ENCODE assay signal across 17 cellular contexts in genomic region chr9:76630916-76631315, GRCh38.
DNase-seq lines count a peak whose midpoint lies in the region; ATAC-seq, FAIRE-seq and TF ChIP-seq lines count a peak whose summit lies in the region.
"Had no signal": no experiment of that assay in that cellular context is flagged by ENCODE, and none has a peak within 500 bp of the region (broad histone marks: within the 10 kb centered on the region; RNA-seq: fewer than 3 reads in every experiment).

No MANE protein-coding gene starts in this region.

- H3K4me3 ChIP-seq in K562: no peak overlapping the region
- H3K4me3 ChIP-seq: GM23248 had no signal

- CTCF ChIA-PET in K562 (lab: Yijun Ruan, JAX; ENCODE audit: low intra/inter-chr PET ratio): no interaction called here

- peak; percentile 89 for TF ChIP-seq EP300 in K562 (IDR thresholded peaks at IDR 0.05; ENCODE audit: low read length)

- H3K9ac ChIP-seq in K562 (ENCODE audit: insufficient read depth in 1 of 2, low read depth in 2 of 2, low read length in 2 of 2): no peak overlapping the region
- H3K9ac ChIP-seq: GM23248 had no signal

- H3K9me3 ChIP-seq in K562 (replicated peaks; ENCODE audit: control insufficient read depth, insufficient read depth, low read depth, low read length): no peaks in the 10 kb centered on the region

- H4K20me1 ChIP-seq in K562 (replicated peaks; ENCODE audit: control insufficient read depth, insufficient read depth, low read length): no peaks in the 10 kb centered on the region

- H3K4me1 ChIP-seq in K562 (replicated peaks in 1 of 2; ENCODE audit: control insufficient read depth in 2 of 2, insufficient read depth in 2 of 2, low read length in 2 of 2): peaks cover 0 to 8% of the 10 kb centered on the region in 2 experiments; a peak in 3 of 5 replicates

- no peaks in the 10 kb centered on the region for H3K9me1 ChIP-seq in K562 (ENCODE audit: control insufficient read depth, insufficient read depth, low read length)

- H2AFZ ChIP-seq in K562 (ENCODE audit: low read depth, low read length): no peak overlapping the region
- H2AFZ ChIP-seq: GM23248 had no signal

- no peaks in the 10 kb centered on the region for H3K27me3 ChIP-seq in K562 (ENCODE audit: control insufficient read depth in 2 of 2, insufficient read depth in 2 of 2, low read length in 2 of 2)

- intact Hi-C loops in K562 (cut with micrococcal nuclease): no loop called here

- POLR2A ChIA-PET in K562 (lab: Yijun Ruan, JAX): interaction anchor here (0.5 to 1.1 kb wide), 6 partner anchors 10 to 340 kb away, joined by 3 to 8 read pairs (median 4); no protein-coding TSS in a partner anchor

- ATAC-seq in K562 (peak; percentile 90), HG03521 (IDR thresholded peaks at IDR 0.05; ENCODE audit: unreplicated experiment) (no peak)

- DNase-seq in HUDEP-2 (lab: John Stamatoyannopoulos, UW; ENCODE audit: unreplicated experiment in 76 of 76) (peak in 73 of 76 experiments; percentile 39 to 97 (median 83)), OCI-M2 (lab: John Stamatoyannopoulos, UW; ENCODE audit: unreplicated experiment) (peak; percentile 6), K562 (ENCODE audit: extremely low read depth in 1 of 4, low spot score in 3 of 4) (peak in 3 of 4 experiments; percentile 5 to 75 (median 48)), putamen (ENCODE audit: low spot score) (peak; percentile 7), H4 (ENCODE audit: low spot score) (no peak)
- DNase-seq in activated naive CD4-positive, alpha-beta T cell treated with anti-CD3 and anti-CD28 coated beads, Interleukin-2, amount 50 U/mL, for 16 hours: no peak
- DNase-seq: CD4-positive, alpha-beta memory T cell; DMS153; DMS79 treated with DMSO at 0.1 percent for 48 hours; EL; GM23248; H7 had no signal

- in situ Hi-C loops in K562 (cut with MboI): no loop called here

- FAIRE-seq in K562 (lab: Jason Lieb, UNC): peak; percentile 86
- FAIRE-seq: A204.1, D721Med, G401.6 had no signal

- no peaks in the 10 kb centered on the region for H3K79me2 ChIP-seq in K562 (ENCODE audit: control insufficient read depth, insufficient read depth, low read length)

- peak overlapping the region; percentile 36; the same call in 1 of the 3 replicates for H3K27ac ChIP-seq in K562 (ENCODE audit: extremely low read depth, low read depth, low read length)
- H3K27ac ChIP-seq: C4-2B, GM23248 had no signal

- TF ChIP-seq POLR2A in K562 (conservative IDR thresholded peaks at IDR 0.05): no peak

- 0% methylated on average over 2 of the region's 3 CpGs for WGBS in K562 (ENCODE audit: insufficient coverage, low coverage, missing lambda C conversion rate)

- no peak for TF ChIP-seq RAD21 in K562 (CRISPR knock-in tag; conservative IDR thresholded peaks at IDR 0.05 in 1 of 2, IDR thresholded peaks at IDR 0.05 in 1 of 2)

- H3K36me3 ChIP-seq in K562 (ENCODE audit: control insufficient read depth, insufficient read depth, low read length): no peaks in the 10 kb centered on the region

- no TSS peak for BruUV-seq in K562 (replicated peaks; lab: Mats Ljungman, UMichigan)

- H3K4me2 ChIP-seq in K562 (ENCODE audit: insufficient read depth, low read length): peak overlapping the region; percentile 29; the same call in 1 of the 2 replicates

- no peak for TF ChIP-seq CTCF in K562 (IDR thresholded peaks at IDR 0.05 in 2 of 3, conservative IDR thresholded peaks at IDR 0.05 in 1 of 3; ENCODE audit: insufficient read depth in 2 of 3, low read depth in 1 of 3, low read length in 3 of 3)

TF ChIP-seq in K562, 482 proteins besides CTCF, POLR2A, EP300 and RAD21 (continues in another document):
- TF ChIP-seq C11orf30 (IDR thresholded peaks at IDR 0.05; ENCODE audit: low read depth) (no peak), KLF16 (IDR thresholded peaks at IDR 0.05) (peak; percentile 51; the same call in 1 of the 2 replicates), MEIS2 (IDR thresholded peaks at IDR 0.05; ENCODE audit: partially characterized antibody) (peak; percentile 65), NFIC (IDR thresholded peaks at IDR 0.05) (peak; percentile 91), GTF2E2 (tag; IDR thresholded peaks at IDR 0.05) (no peak), PML (IDR thresholded peaks at IDR 0.05; ENCODE audit: low read length) (peak; percentile 53; the same call in 1 of the 2 replicates), LEF1 (IDR thresholded peaks at IDR 0.05) (0 out of 2 replicates have a peak, but pooled peaks have one; percentile 29), RCOR1 (IDR thresholded peaks at IDR 0.05; ENCODE audit: borderline replicate concordance in 1 of 2, low read depth in 2 of 2, low read length in 2 of 2) (0 out of 4 replicates have a peak, but pooled peaks of 1 of the 2 experiments have one; percentile 48), TCF7L2 (IDR thresholded peaks at IDR 0.05; ENCODE audit: low read depth, low read length) (no peak), E2F1 (CRISPR knock-in tag; IDR thresholded peaks at IDR 0.05) (no peak), EGR1 (conservative IDR thresholded peaks at IDR 0.05) (peak; percentile 18; the same call in 1 of the 2 replicates), GATAD2A (IDR thresholded peaks at IDR 0.05) (no peak), ARID1B (IDR thresholded peaks at IDR 0.05) (peak; percentile 88), CBFA2T2 (conservative IDR thresholded peaks at IDR 0.05) (peak; percentile 78), SMARCE1 (IDR thresholded peaks at IDR 0.05) (peak; percentile 27; the same call in 1 of the 2 replicates), RBM22 (IDR thresholded peaks at IDR 0.05; ENCODE audit: low read depth, low read length, poor library complexity, severe bottlenecking) (no peak), CBFA2T3 (IDR thresholded peaks at IDR 0.05) (peak; percentile 89), DIDO1 (tag; IDR thresholded peaks at IDR 0.05; ENCODE audit: low read depth) (no peak), SOX6 (IDR thresholded peaks at IDR 0.05) (peak; percentile 58), ZNF263 (CRISPR knock-in tag; IDR thresholded peaks at IDR 0.05; ENCODE audit: borderline replicate concordance) (no peak), NCOA1 (IDR thresholded peaks at IDR 0.05; ENCODE audit: low read depth) (peak; percentile 45; the same call in 1 of the 2 replicates), POLR2AphosphoS5 (IDR thresholded peaks at IDR 0.05; ENCODE audit: control insufficient read depth, insufficient read depth, low read depth, low read length) (peak; percentile 74), DPF2 (IDR thresholded peaks at IDR 0.05) (peak; percentile 71; the same call in 1 of the 2 replicates), ZNF583 (CRISPR knock-in tag; IDR thresholded peaks at IDR 0.05) (no peak), SNRNP70 (optimal IDR thresholded peaks at IDR 0.05; ENCODE audit: low read depth, low read length) (no peak), SMARCA4 (IDR thresholded peaks at IDR 0.05) (peak; percentile 72), ZNF695 (CRISPR knock-in tag; IDR thresholded peaks at IDR 0.05) (no peak), CCNT2 (IDR thresholded peaks at IDR 0.05; ENCODE audit: borderline replicate concordance, extremely low read depth, insufficient read length, low read depth, low read length) (peak; percentile 58), FOXA3 (CRISPR knock-in tag; conservative IDR thresholded peaks at IDR 0.05 in 1 of 2, IDR thresholded peaks at IDR 0.05 in 1 of 2) (peak in 1 of 2 experiments; percentile 79; a peak in 2 of 4 replicates)
- TF ChIP-seq, protein P1, sequence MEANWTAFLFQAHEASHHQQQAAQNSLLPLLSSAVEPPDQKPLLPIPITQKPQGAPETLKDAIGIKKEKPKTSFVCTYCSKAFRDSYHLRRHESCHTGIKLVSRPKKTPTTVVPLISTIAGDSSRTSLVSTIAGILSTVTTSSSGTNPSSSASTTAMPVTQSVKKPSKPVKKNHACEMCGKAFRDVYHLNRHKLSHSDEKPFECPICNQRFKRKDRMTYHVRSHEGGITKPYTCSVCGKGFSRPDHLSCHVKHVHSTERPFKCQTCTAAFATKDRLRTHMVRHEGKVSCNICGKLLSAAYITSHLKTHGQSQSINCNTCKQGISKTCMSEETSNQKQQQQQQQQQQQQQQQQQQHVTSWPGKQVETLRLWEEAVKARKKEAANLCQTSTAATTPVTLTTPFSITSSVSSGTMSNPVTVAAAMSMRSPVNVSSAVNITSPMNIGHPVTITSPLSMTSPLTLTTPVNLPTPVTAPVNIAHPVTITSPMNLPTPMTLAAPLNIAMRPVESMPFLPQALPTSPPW (CRISPR knock-in tag; IDR thresholded peaks at IDR 0.05): 0 out of 2 replicates have a peak, but pooled peaks have one; percentile 18
- TF ChIP-seq, protein P2, sequence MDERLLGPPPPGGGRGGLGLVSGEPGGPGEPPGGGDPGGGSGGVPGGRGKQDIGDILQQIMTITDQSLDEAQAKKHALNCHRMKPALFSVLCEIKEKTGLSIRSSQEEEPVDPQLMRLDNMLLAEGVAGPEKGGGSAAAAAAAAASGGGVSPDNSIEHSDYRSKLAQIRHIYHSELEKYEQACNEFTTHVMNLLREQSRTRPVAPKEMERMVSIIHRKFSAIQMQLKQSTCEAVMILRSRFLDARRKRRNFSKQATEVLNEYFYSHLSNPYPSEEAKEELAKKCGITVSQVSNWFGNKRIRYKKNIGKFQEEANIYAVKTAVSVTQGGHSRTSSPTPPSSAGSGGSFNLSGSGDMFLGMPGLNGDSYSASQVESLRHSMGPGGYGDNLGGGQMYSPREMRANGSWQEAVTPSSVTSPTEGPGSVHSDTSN (CRISPR knock-in tag; IDR thresholded peaks at IDR 0.05; ENCODE audit: low read depth): no peak
- TF ChIP-seq, protein P2 (tag; conservative IDR thresholded peaks at IDR 0.05; ENCODE audit: low read depth): peak; percentile 43; the same call in 1 of the 2 replicates

Comparison
In these comparisons a context has a peak if more than half of its experiments do, and no peak if none do; other contexts are left out.
1. DNase-seq: peak in HUDEP-2 (73 of 76), OCI-M2 (single experiment), K562 (3 of 4) and putamen (single experiment); none in activated naive CD4-positive, alpha-beta T cell treated with anti-CD3 and anti-CD28 coated beads, Interleukin-2, amount 50 U/mL, for 16 hours (single experiment) and H4 (single experiment).